18 cellular contexts compared by ENCODE assay signal in genomic region chr12:124504273-124505000, GRCh38.
DNase-seq lines count a peak whose midpoint lies in the region; ATAC-seq, FAIRE-seq and TF ChIP-seq lines count a peak whose summit lies in the region.
"Had no signal": no experiment of that assay in that cellular context is flagged by ENCODE, and none has a peak within 500 bp of the region (broad histone marks: within the 10 kb centered on the region; RNA-seq: fewer than 3 reads in every experiment).

No MANE protein-coding gene starts in this region.

- no peak for TF ChIP-seq POLR2A in GM12878 (IDR thresholded peaks at IDR 0.05; ENCODE audit: low read depth, low read length)
- no peak for TF ChIP-seq POLR2A in tibial nerve (IDR thresholded peaks at IDR 0.05)

- DNase-seq in cardiac muscle cell (ENCODE audit: low read depth in 1 of 2, low spot score in 1 of 2) (no peak), Right ventricle myocardium inferior (ENCODE audit: missing footprints) (no peak), GM12878 (ENCODE audit: low read depth, low spot score) (no peak), mesothelial cell of epicardium (ENCODE audit: low spot score in 2 of 2, unreplicated experiment in 2 of 2) (no peak), tibial nerve (ENCODE audit: low spot score in 2 of 2) (no peak), medulla oblongata (ENCODE audit: extremely low spot score) (no peak), upper lobe of right lung (no peak)
- no peak for DNase-seq in activated T-cell treated with anti-CD3 and anti-CD28 coated beads, Interleukin-2, amount 50 U/mL, for 48 hours
- DNase-seq: activated CD8-positive, alpha-beta memory T cell treated with anti-CD3 and anti-CD28 coated beads, Interleukin-2, amount 10 ng/mL, durations not matched to agents 7 days and 5 days; dermis blood vessel endothelial cell; NCI-H1694; NCI-H748 treated with DMSO at 0.1 percent for 48 hours; stimulated activated CD4-positive, alpha-beta T cell treated with anti-CD3 and anti-CD28 coated beads, Interleukin-12 subunit alpha, Interleukin-12 subunit beta, amount 100 ng/mL, for 4 hours; stomach; T-helper 1 cell had no signal

- 86% methylated on average over 13 of the region's 14 CpGs for WGBS in GM12878 (ENCODE audit: insufficient coverage, insufficient replicate concordance, low lambda C conversion rate, missing lambda C conversion rate)
- WGBS in tibial nerve, 2 donors, result 47 to 48% methylated on average over 14 of the region's 14 CpGs

- H3K27ac ChIP-seq in cardiac muscle cell, result peak overlapping the region; percentile 19
- no peak overlapping the region for H3K27ac ChIP-seq in GM12878 (ENCODE audit: control insufficient read depth, insufficient read depth)
- peak overlapping the region; percentile 44 to 99 (median 76) for H3K27ac ChIP-seq in tibial nerve
- H3K27ac ChIP-seq in upper lobe of right lung, result no peak overlapping the region

- no peak overlapping the region for H3K9ac ChIP-seq in GM12878 (ENCODE audit: control insufficient read depth, insufficient read depth, low read length)

- ATAC-seq in Right ventricle myocardium inferior (no peak), GM12878 (no peak), upper lobe of right lung (no peak)
- ATAC-seq: activated CD4-positive, CD25-positive, alpha-beta regulatory T cell treated with anti-CD3 and anti-CD28 coated beads, Interleukin-2, amount 50 U/mL, for 24 hours; activated CD8-positive, alpha-beta memory T cell treated with anti-CD3 and anti-CD28 coated beads, Interleukin-2, amount 10 ng/mL, durations not matched to agents 7 days and 5 days had no signal

- H3K9me3 Mint-ChIP-seq in mesothelial cell of epicardium, result no peaks in the 10 kb centered on the region

- TF ChIP-seq EP300 in GM12878 (IDR thresholded peaks at IDR 0.05; ENCODE audit: borderline replicate concordance in 1 of 2, control insufficient read depth in 1 of 2, low read depth in 2 of 2, low read length in 2 of 2) (no peak), tibial nerve (IDR thresholded peaks at IDR 0.05) (no peak)

- no peaks in the 10 kb centered on the region for H3K27me3 Mint-ChIP-seq in mesothelial cell of epicardium (ENCODE audit: low read depth)
- H3K27me3 Mint-ChIP-seq: activated CD8-positive, alpha-beta memory T cell treated with anti-CD3 and anti-CD28 coated beads, Interleukin-2, amount 10 ng/mL, durations not matched to agents 7 days and 5 days; memory B cell had no signal

- TF ChIP-seq RAD21 in GM12878 (IDR thresholded peaks at IDR 0.05; ENCODE audit: insufficient read depth, low read depth, low read length), result no peak

- CTCF ChIA-PET in GM12878 (lab: Yijun Ruan, JAX), result interaction anchor here (1.0 kb wide), 1 partner anchor 10 kb away, joined by 3 read pairs; no protein-coding TSS in a partner anchor

- peaks cover 8% of the 10 kb centered on the region for H4K20me1 ChIP-seq in GM12878 (ENCODE audit: control insufficient read depth, insufficient read depth)

- peaks cover 31% of the 10 kb centered on the region for H3K79me2 ChIP-seq in GM12878 (ENCODE audit: control insufficient read depth, insufficient read depth, low read length)

- intact Hi-C loops in Right ventricle myocardium inferior (cut with DNase I) (no loop called here), GM12878 (cut with micrococcal nuclease; ENCODE audit: unreplicated experiment) (no loop called here), upper lobe of right lung (cut with DNase I) (no loop called here)

- no peak overlapping the region for H3K4me3 Mint-ChIP-seq in mesothelial cell of epicardium
- H3K4me3 Mint-ChIP-seq: activated CD8-positive, alpha-beta memory T cell treated with anti-CD3 and anti-CD28 coated beads, Interleukin-2, amount 10 ng/mL, durations not matched to agents 7 days and 5 days; memory B cell had no signal

- FAIRE-seq in GM12878 (lab: Jason Lieb, UNC), result no peak
- FAIRE-seq: A204.1 had no signal

- peaks cover 77% of the 10 kb centered on the region for H3K4me1 Mint-ChIP-seq in mesothelial cell of epicardium

- RAD21 ChIA-PET in GM12878 (lab: Charles Lee; ENCODE audit: unreplicated experiment), result no interaction called here

- no peak for TF ChIP-seq CTCF in cardiac muscle cell (IDR thresholded peaks at IDR 0.05; ENCODE audit: low read depth, low read length)
- TF ChIP-seq CTCF in GM12878 (IDR thresholded peaks at IDR 0.05 in 2 of 3, conservative IDR thresholded peaks at IDR 0.05 in 1 of 3; ENCODE audit: control insufficient read depth in 2 of 3, extremely low read depth in 1 of 3, insufficient read depth in 1 of 3, low read depth in 3 of 3, low read length in 3 of 3), result no peak
- TF ChIP-seq CTCF in mesothelial cell of epicardium (IDR thresholded peaks at IDR 0.05; ENCODE audit: unreplicated experiment), result no peak
- TF ChIP-seq CTCF in tibial nerve (IDR thresholded peaks at IDR 0.05), result no peak
- TF ChIP-seq CTCF in upper lobe of right lung (IDR thresholded peaks at IDR 0.05), result no peak

- H3K4me1 ChIP-seq in cardiac muscle cell (ENCODE audit: low read depth) (peaks cover 52% of the 10 kb centered on the region), GM12878 (ENCODE audit: control insufficient read depth, insufficient read depth, low read length) (peaks cover 4% of the 10 kb centered on the region), tibial nerve (peaks cover 7 to 98% (median 79%) of the 10 kb centered on the region in 4 donors), upper lobe of right lung (peaks cover 56% of the 10 kb centered on the region)

- H3K27me3 ChIP-seq in cardiac muscle cell, result no peaks in the 10 kb centered on the region
- H3K27me3 ChIP-seq in GM12878 (replicated peaks in 1 of 2; ENCODE audit: control insufficient read depth in 2 of 2, insufficient read depth in 2 of 2, low read length in 1 of 2), result no peaks in the 10 kb centered on the region
- no peaks in the 10 kb centered on the region for H3K27me3 ChIP-seq in tibial nerve
- H3K27me3 ChIP-seq in upper lobe of right lung, result no peaks in the 10 kb centered on the region
- H3K27me3 ChIP-seq: stomach had no signal

- H3K9me3 ChIP-seq in cardiac muscle cell (ENCODE audit: low read depth) (no peaks in the 10 kb centered on the region), GM12878 (replicated peaks; ENCODE audit: control insufficient read depth, insufficient read depth, low read length) (no peaks in the 10 kb centered on the region), tibial nerve (no peaks in the 10 kb centered on the region), upper lobe of right lung (no peaks in the 10 kb centered on the region)
- H3K9me3 ChIP-seq: stomach had no signal

- in situ Hi-C loops in GM12878 (cut with MboI), result no loop called here

- H3K4me3 ChIP-seq in cardiac muscle cell (no peak overlapping the region), GM12878 (no peak overlapping the region), tibial nerve (no peak overlapping the region), upper lobe of right lung (no peak overlapping the region)
- H3K4me3 ChIP-seq: stomach had no signal

- peak overlapping the region; percentile 88 for H3K27ac Mint-ChIP-seq in mesothelial cell of epicardium
- H3K27ac Mint-ChIP-seq: activated CD8-positive, alpha-beta memory T cell treated with anti-CD3 and anti-CD28 coated beads, Interleukin-2, amount 10 ng/mL, durations not matched to agents 7 days and 5 days had no signal

- H3K4me2 ChIP-seq in GM12878 (ENCODE audit: control insufficient read depth, insufficient read depth), result no peak overlapping the region

- no peaks in the 10 kb centered on the region for H3K36me3 Mint-ChIP-seq in mesothelial cell of epicardium
- H3K36me3 Mint-ChIP-seq: activated CD8-positive, alpha-beta memory T cell treated with anti-CD3 and anti-CD28 coated beads, Interleukin-2, amount 10 ng/mL, durations not matched to agents 7 days and 5 days had no signal

- BruUV-seq in GM12878 (replicated peaks; lab: Mats Ljungman, UMichigan), result TSS peak; percentile 27

- SMC1A ChIA-PET in GM12878 (lab: Charles Lee; ENCODE audit: uncharacterized antibody, unreplicated experiment), result interaction anchor here (0.9 kb wide), 1 partner anchor 59 kb away, joined by 3 read pairs; no protein-coding TSS in a partner anchor

- POLR2A ChIA-PET in GM12878 (lab: Charles Lee), result interaction anchor here (1.3 kb wide), 1 partner anchor 18 kb away, joined by 3 read pairs; no protein-coding TSS in a partner anchor

- no peak overlapping the region for H2AFZ ChIP-seq in GM12878 (ENCODE audit: control insufficient read depth, low read depth, low read length)

- H3K36me3 ChIP-seq in cardiac muscle cell (no peaks in the 10 kb centered on the region), GM12878 (ENCODE audit: control insufficient read depth in 2 of 2, insufficient read depth in 2 of 2, low read length in 1 of 2) (peaks cover 2 to 6% of the 10 kb centered on the region in 2 experiments; a peak in 3 of 4 replicates), tibial nerve (no peaks in the 10 kb centered on the region), upper lobe of right lung (no peaks in the 10 kb centered on the region)
- H3K36me3 ChIP-seq: stomach had no signal

TF ChIP-seq in GM12878, 131 proteins besides CTCF, POLR2A, EP300 and RAD21 (continues in another document):
- no peak for TF ChIP-seq PKNOX1 (IDR thresholded peaks at IDR 0.05)
- no peak for TF ChIP-seq RELA (IDR thresholded peaks at IDR 0.05; ENCODE audit: borderline replicate concordance, partially characterized antibody)
- TF ChIP-seq ZNF274 (IDR thresholded peaks at IDR 0.05; ENCODE audit: insufficient read depth, insufficient read length), result no peak
- no peak for TF ChIP-seq ZNF622 (IDR thresholded peaks at IDR 0.05)
- TF ChIP-seq MTA2 (IDR thresholded peaks at IDR 0.05; ENCODE audit: low read depth), result no peak
- TF ChIP-seq HDAC6 (IDR thresholded peaks at IDR 0.05; ENCODE audit: unreplicated experiment), result no peak
- no peak for TF ChIP-seq GATAD2B (conservative IDR thresholded peaks at IDR 0.05; ENCODE audit: low read depth)
- TF ChIP-seq, protein P1, sequence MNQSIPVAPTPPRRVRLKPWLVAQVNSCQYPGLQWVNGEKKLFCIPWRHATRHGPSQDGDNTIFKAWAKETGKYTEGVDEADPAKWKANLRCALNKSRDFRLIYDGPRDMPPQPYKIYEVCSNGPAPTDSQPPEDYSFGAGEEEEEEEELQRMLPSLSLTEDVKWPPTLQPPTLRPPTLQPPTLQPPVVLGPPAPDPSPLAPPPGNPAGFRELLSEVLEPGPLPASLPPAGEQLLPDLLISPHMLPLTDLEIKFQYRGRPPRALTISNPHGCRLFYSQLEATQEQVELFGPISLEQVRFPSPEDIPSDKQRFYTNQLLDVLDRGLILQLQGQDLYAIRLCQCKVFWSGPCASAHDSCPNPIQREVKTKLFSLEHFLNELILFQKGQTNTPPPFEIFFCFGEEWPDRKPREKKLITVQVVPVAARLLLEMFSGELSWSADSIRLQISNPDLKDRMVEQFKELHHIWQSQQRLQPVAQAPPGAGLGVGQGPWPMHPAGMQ (IDR thresholded peaks at IDR 0.05; ENCODE audit: borderline replicate concordance), result no peak

Comparison
In these comparisons a context has a peak if more than half of its experiments do, and no peak if none do; other contexts are left out.
1. H3K27ac ChIP-seq: peak in cardiac muscle cell (single experiment) and tibial nerve (4 of 4); none in GM12878 (single experiment) and upper lobe of right lung (single experiment).